26 cellular contexts compared by ENCODE assay signal in genomic region chr12:29662737-29663323, GRCh38.
A peak's percentile ranks its signal among the peaks of the same experiment; 100 is the strongest.
DNase-seq lines count a peak whose midpoint lies in the region; ATAC-seq and TF ChIP-seq lines count a peak whose summit lies in the region.
"Had no signal": no experiment of that assay in that cellular context is flagged by ENCODE, and none has a peak within 500 bp of the region (broad histone marks: within the 10 kb centered on the region; RNA-seq: fewer than 3 reads in every experiment).

No MANE protein-coding gene starts in this region.

- intact Hi-C loops in heart right ventricle (cut with DNase I): loop anchor here in 1 of 10 donors (5.0 kb wide), 1 partner anchor 119 kb away; the partner anchor contains the start of gene TMTC1

- H3K36me3 ChIP-seq in heart right ventricle (peaks cover 0 to 23% (median 0%) of the 10 kb centered on the region in 9 donors), neuronal stem cell (replicated peaks in 1 of 2; ENCODE audit: control insufficient read depth in 2 of 2, insufficient read depth in 2 of 2, low read length in 2 of 2) (peaks cover 0 to 16% of the 10 kb centered on the region in 2 donors)
- H3K36me3 ChIP-seq: colonic mucosa, WERI-Rb-1 had no signal

- no peak overlapping the region for H3K4me3 ChIP-seq in heart right ventricle
- no peak overlapping the region for H3K4me3 ChIP-seq in neuronal stem cell (ENCODE audit: low read length in 2 of 2)
- H3K4me3 ChIP-seq: colonic mucosa, esophagus muscularis mucosa, smooth muscle cell had no signal

- no peak overlapping the region for H2BK5ac ChIP-seq in neuronal stem cell (ENCODE audit: low read length)

- no peak overlapping the region for H2BK120ac ChIP-seq in neuronal stem cell (ENCODE audit: low read depth, low read length)

- peak; percentile 38 for DNase-seq in Ammon's horn (ENCODE audit: low spot score)
- DNase-seq in NCI-H345 treated with DMSO at 0.1 percent for 48 hours (lab: John Stamatoyannopoulos, UW; ENCODE audit: unreplicated experiment): peak; percentile 48
- DNase-seq in heart right ventricle: no peak
- no peak for DNase-seq in neuronal stem cell (ENCODE audit: low spot score)
- DNase-seq in NCI-H128 (lab: John Stamatoyannopoulos, UW; ENCODE audit: unreplicated experiment): no peak
- no peak for DNase-seq in mucosa of gallbladder (ENCODE audit: low spot score)
- DNase-seq in central memory CD4-positive, alpha-beta T cell: no peak
- DNase-seq: ACHN; activated CD8-positive, alpha-beta memory T cell treated with anti-CD3 and anti-CD28 coated beads, Interleukin-2, amount 50 U/mL, for 4 hours; colonic mucosa; effector memory CD8-positive, alpha-beta T cell; H7; natural killer cell; NCI-H1105 treated with DMSO at 0.1 percent for 48 hours; NCI-H2081 treated with DMSO at 0.1 percent for 48 hours; NCI-H524; SK-N-SH; stimulated activated CD4-positive, alpha-beta T cell treated with anti-CD3 and anti-CD28 coated beads, Interleukin-2, amount 100 ng/mL, for 48 hours; stimulated activated naive CD8-positive, alpha-beta T cell treated with anti-CD3 and anti-CD28 coated beads, Interleukin-15, Interleukin-2, amounts not matched to agents 100 U/mL and 50 U/mL, for 24 hours; T-helper 2 cell; trophoblast cell; WERI-Rb-1 had no signal

- ATAC-seq in heart right ventricle (peak in 5 of 8 donors; percentile 27 to 48 (median 37)), GM21447 (IDR thresholded peaks at IDR 0.05; ENCODE audit: unreplicated experiment) (no peak)
- ATAC-seq: activated T-helper 17 cell treated with anti-CD3 and anti-CD28 coated beads, Interleukin-2, amount 50 U/mL, for 72 hours; effector memory CD8-positive, alpha-beta T cell; natural killer cell; stimulated activated naive CD8-positive, alpha-beta T cell treated with anti-CD3 and anti-CD28 coated beads, Interleukin-15, Interleukin-2, amounts not matched to agents 100 U/mL and 50 U/mL, for 24 hours had no signal

- no peaks in the 10 kb centered on the region for H3K9me3 ChIP-seq in heart right ventricle
- H3K9me3 ChIP-seq in neuronal stem cell (replicated peaks in 1 of 2; ENCODE audit: control insufficient read depth in 2 of 2, insufficient read depth in 1 of 2, low read depth in 1 of 2, low read length in 2 of 2): peaks cover 2 to 5% of the 10 kb centered on the region in 2 donors
- H3K9me3 ChIP-seq: colonic mucosa, esophagus muscularis mucosa, SK-N-SH had no signal

- H3K14ac ChIP-seq in neuronal stem cell (ENCODE audit: low read length): no peak overlapping the region

- peak overlapping the region; percentile 64 for H2AFZ ChIP-seq in neuronal stem cell (ENCODE audit: low read length)

- H3K27ac ChIP-seq in heart right ventricle (no peak overlapping the region), neuronal stem cell (replicated peaks; ENCODE audit: low read length) (no peak overlapping the region)
- H3K27ac ChIP-seq: colonic mucosa, esophagus muscularis mucosa, WERI-Rb-1 had no signal

- WGBS in heart right ventricle, 2 donors: 56 to 60% methylated on average over 9 of the region's 9 CpGs
- WGBS in neuronal stem cell (ENCODE audit: extremely low coverage in 2 of 2, insufficient read length in 2 of 2, insufficient replicate concordance in 1 of 2), 2 donors: no CpG with 5 or more reads among the region's 9 CpGs

- H2AK5ac ChIP-seq in neuronal stem cell (ENCODE audit: low read depth, low read length): no peak overlapping the region

- no peak overlapping the region for H3K9ac ChIP-seq in neuronal stem cell (ENCODE audit: low read depth, low read length, poor library complexity)
- H3K9ac ChIP-seq: SK-N-SH had no signal

- no peak for TF ChIP-seq CTCF in heart right ventricle (IDR thresholded peaks at IDR 0.05)

- no peak overlapping the region for H3K18ac ChIP-seq in neuronal stem cell (ENCODE audit: low read length)

- H3K27me3 ChIP-seq in heart right ventricle (no peaks in the 10 kb centered on the region), neuronal stem cell (ENCODE audit: control insufficient read depth in 3 of 3, insufficient read depth in 3 of 3, low read depth in 1 of 3, low read length in 3 of 3) (no peaks in the 10 kb centered on the region)
- H3K27me3 ChIP-seq: colonic mucosa, esophagus muscularis mucosa had no signal

- no peak overlapping the region for H4K8ac ChIP-seq in neuronal stem cell (ENCODE audit: low read depth, low read length)

- H3K79me1 ChIP-seq in neuronal stem cell (ENCODE audit: low read depth, low read length): no peaks in the 10 kb centered on the region

- H2BK15ac ChIP-seq in neuronal stem cell (ENCODE audit: low read length): no peak overlapping the region

- H3K4me2 ChIP-seq in neuronal stem cell (ENCODE audit: insufficient read depth, low read length, poor library complexity, severe bottlenecking): peak overlapping the region; percentile 21
- H3K4me2 ChIP-seq: SK-N-SH, smooth muscle cell had no signal

- H3K4ac ChIP-seq in neuronal stem cell (ENCODE audit: low read length): no peak overlapping the region

- peaks cover 0 to 20% (median 7%) of the 10 kb centered on the region in 9 donors for H3K4me1 ChIP-seq in heart right ventricle
- H3K4me1 ChIP-seq in neuronal stem cell (ENCODE audit: control insufficient read depth in 2 of 2, insufficient read depth in 1 of 2, low read depth in 1 of 2, low read length in 2 of 2): peaks cover 7 to 11% of the 10 kb centered on the region in 2 donors
- H3K4me1 ChIP-seq: colonic mucosa had no signal

- no peak overlapping the region for H4K91ac ChIP-seq in neuronal stem cell (ENCODE audit: low read depth, low read length, poor library complexity)

- no peak overlapping the region for H2BK12ac ChIP-seq in neuronal stem cell (ENCODE audit: low read length)

- H3K23ac ChIP-seq in neuronal stem cell (ENCODE audit: low read depth, low read length, poor library complexity): no peak overlapping the region

Comparison
In these comparisons a context has a peak if more than half of its experiments do, and no peak if none do; other contexts are left out.
1. DNase-seq: peak in Ammon's horn (single experiment) and NCI-H345 treated with DMSO at 0.1 percent for 48 hours (single experiment); none in heart right ventricle (0 of 2), neuronal stem cell (single experiment), NCI-H128 (single experiment), mucosa of gallbladder (single experiment) and central memory CD4-positive, alpha-beta T cell (single experiment).